In the genomic region with DNA sequence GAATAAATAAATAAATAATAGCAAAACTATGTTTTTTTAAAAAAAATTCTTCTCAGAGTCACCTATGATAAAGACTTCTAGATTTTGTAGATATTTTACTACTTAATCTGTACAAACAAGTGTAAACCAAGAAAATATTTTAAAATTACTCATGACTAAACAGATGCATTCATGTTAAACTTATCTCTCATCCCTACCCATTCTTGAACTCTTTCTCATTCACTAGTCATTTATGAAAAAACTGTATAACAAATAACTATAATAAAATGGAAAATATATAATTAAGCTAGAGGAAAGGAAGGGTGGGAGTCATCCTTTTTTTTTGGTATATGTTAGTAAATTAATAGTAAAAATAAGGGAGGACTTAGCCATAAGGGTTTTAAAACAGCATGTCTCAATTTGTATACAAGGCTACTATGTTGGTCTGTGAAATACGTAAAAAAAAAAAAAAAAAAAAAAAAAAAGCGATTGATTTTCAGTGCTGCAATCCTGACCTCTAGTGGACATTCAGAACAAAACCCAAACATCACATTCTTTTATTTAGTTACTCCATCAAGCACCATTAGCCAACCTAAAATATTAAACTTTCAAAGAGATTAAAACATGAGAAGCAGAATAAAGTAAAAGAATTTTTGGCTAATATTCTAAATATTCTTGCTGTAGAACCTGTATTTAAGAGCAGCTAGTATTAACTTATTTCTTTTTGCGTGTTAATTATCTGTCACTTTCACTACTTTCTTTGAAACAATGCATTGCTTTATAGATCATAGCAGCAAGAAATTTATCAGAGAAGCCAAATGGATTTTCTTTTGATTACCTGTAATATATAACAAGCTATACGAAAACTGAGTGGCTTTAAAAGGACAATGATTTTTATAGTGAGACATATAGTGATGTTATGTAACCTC, we compare ENCODE assay signal across 1 cellular context.
TF ChIP-seq lines count a peak whose summit lies in the region.

No MANE protein-coding gene starts in this region.

TF ChIP-seq in K562, 482 proteins besides CTCF, POLR2A, EP300 and RAD21 (continued from another document):
- TF ChIP-seq CTCFL (IDR thresholded peaks at IDR 0.05; ENCODE audit: borderline replicate concordance, insufficient read depth, low read depth, low read length, poor library complexity, severe bottlenecking) = no peak
- TF ChIP-seq ZKSCAN8 (CRISPR knock-in tag; IDR thresholded peaks at IDR 0.05) = no peak
- TF ChIP-seq KAT7 (CRISPR knock-in tag; IDR thresholded peaks at IDR 0.05; ENCODE audit: borderline replicate concordance) = no peak
- no peak for TF ChIP-seq NFYB (IDR thresholded peaks at IDR 0.05; ENCODE audit: extremely low read depth, insufficient read length)
- 0 out of 4 replicates have a peak, but pooled peaks of 1 of the 2 experiments have one; percentile 8 for TF ChIP-seq NONO (IDR thresholded peaks at IDR 0.05; ENCODE audit: low read depth in 2 of 2, low read length in 1 of 2)
- TF ChIP-seq ZBTB40 (IDR thresholded peaks at IDR 0.05) = peak; percentile 47; the same call in 1 of the 2 replicates
- TF ChIP-seq ZBTB40 (CRISPR knock-in tag; IDR thresholded peaks at IDR 0.05) = no peak
- 0 out of 2 replicates have a peak, but pooled peaks have one; percentile 54 for TF ChIP-seq TFAM (CRISPR knock-in tag; conservative IDR thresholded peaks at IDR 0.05)
- no peak; the same call in 1 of the 2 replicates for TF ChIP-seq FOXJ2 (tag; IDR thresholded peaks at IDR 0.05)
- TF ChIP-seq PHF8 (IDR thresholded peaks at IDR 0.05; ENCODE audit: borderline replicate concordance, low read length) = no peak
- TF ChIP-seq, protein P1, sequence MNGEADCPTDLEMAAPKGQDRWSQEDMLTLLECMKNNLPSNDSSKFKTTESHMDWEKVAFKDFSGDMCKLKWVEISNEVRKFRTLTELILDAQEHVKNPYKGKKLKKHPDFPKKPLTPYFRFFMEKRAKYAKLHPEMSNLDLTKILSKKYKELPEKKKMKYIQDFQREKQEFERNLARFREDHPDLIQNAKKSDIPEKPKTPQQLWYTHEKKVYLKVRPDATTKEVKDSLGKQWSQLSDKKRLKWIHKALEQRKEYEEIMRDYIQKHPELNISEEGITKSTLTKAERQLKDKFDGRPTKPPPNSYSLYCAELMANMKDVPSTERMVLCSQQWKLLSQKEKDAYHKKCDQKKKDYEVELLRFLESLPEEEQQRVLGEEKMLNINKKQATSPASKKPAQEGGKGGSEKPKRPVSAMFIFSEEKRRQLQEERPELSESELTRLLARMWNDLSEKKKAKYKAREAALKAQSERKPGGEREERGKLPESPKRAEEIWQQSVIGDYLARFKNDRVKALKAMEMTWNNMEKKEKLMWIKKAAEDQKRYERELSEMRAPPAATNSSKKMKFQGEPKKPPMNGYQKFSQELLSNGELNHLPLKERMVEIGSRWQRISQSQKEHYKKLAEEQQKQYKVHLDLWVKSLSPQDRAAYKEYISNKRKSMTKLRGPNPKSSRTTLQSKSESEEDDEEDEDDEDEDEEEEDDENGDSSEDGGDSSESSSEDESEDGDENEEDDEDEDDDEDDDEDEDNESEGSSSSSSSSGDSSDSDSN (IDR thresholded peaks at IDR 0.05; ENCODE audit: borderline replicate concordance in 1 of 2, low read depth in 2 of 2, low read length in 2 of 2) = no peak
- TF ChIP-seq MAZ (CRISPR knock-in tag; conservative IDR thresholded peaks at IDR 0.05 in 1 of 2, IDR thresholded peaks at IDR 0.05 in 1 of 2) = no peak
- no peak for TF ChIP-seq ZFX (CRISPR knock-in tag; IDR thresholded peaks at IDR 0.05)
- no peak for TF ChIP-seq POLR3A (IDR thresholded peaks at IDR 0.05; ENCODE audit: borderline replicate concordance, extremely low read depth, insufficient read depth, insufficient read length)
